Comparison of ENCODE assay signal across 10 cellular contexts in the genomic region with DNA sequence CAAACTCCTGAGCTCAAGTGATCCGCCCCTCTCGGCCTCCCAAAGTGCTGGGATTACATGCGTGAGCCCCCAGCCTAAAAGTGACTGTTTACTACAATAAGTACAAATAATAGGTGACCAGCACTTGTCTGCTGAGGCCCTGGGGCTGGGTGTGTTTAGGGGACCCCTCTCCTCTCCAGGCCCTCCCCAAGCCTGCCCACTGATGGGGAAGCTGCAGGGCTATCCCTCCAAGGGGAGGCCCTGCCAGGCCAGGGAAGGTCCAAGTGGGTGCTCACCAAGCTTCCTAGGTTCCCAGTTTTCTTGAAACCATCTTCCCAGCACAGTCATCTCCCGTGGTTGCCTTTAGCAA.
DNase-seq lines count a peak whose midpoint lies in the region; ATAC-seq and TF ChIP-seq lines count a peak whose summit lies in the region.
"Had no signal": no experiment of that assay in that cellular context is flagged by ENCODE, and none has a peak within 500 bp of the region (broad histone marks: within the 10 kb centered on the region; RNA-seq: fewer than 3 reads in every experiment).

No MANE protein-coding gene starts in this region.

- no peaks in the 10 kb centered on the region for H3K36me3 Mint-ChIP-seq in activated CD8-positive, alpha-beta T cell treated with anti-CD3 and anti-CD28 coated beads for 36 hours (ENCODE audit: low read depth)

- H3K27ac ChIP-seq in right cardiac atrium (ENCODE audit: low read length) (no peak overlapping the region), heart right ventricle (no peak overlapping the region), lower lobe of right lung (peak overlapping the region; percentile 86), aorta (ENCODE audit: low read depth in 1 of 2, low read length in 2 of 2) (no peak overlapping the region), A673 (ENCODE audit: low read depth, low read length, poor library complexity, severe bottlenecking) (no peak overlapping the region)
- H3K27ac ChIP-seq: SK-N-MC had no signal

- H3K27ac Mint-ChIP-seq in activated CD8-positive, alpha-beta T cell treated with anti-CD3 and anti-CD28 coated beads for 36 hours: no peak overlapping the region

- H3K4me1 Mint-ChIP-seq in activated CD8-positive, alpha-beta T cell treated with anti-CD3 and anti-CD28 coated beads for 36 hours (ENCODE audit: low read depth): peaks cover 25% of the 10 kb centered on the region

- H3K36me3 ChIP-seq in heart right ventricle: no peaks in the 10 kb centered on the region
- H3K36me3 ChIP-seq in lower lobe of right lung: no peaks in the 10 kb centered on the region
- no peaks in the 10 kb centered on the region for H3K36me3 ChIP-seq in aorta (ENCODE audit: control insufficient read depth in 1 of 2, insufficient read depth in 2 of 2, low read length in 1 of 2)
- H3K36me3 ChIP-seq in A673 (ENCODE audit: insufficient read depth, low read length, poor library complexity, severe bottlenecking): no peaks in the 10 kb centered on the region

- ATAC-seq in right cardiac atrium (no peak), heart right ventricle (no peak), lower lobe of right lung (no peak), aorta (ENCODE audit: low FRiP score) (no peak), HG02642 (IDR thresholded peaks at IDR 0.05; ENCODE audit: poor library complexity, unreplicated experiment) (no peak)
- ATAC-seq in activated CD8-positive, alpha-beta T cell treated with anti-CD3 and anti-CD28 coated beads for 36 hours: no peak

- BruUV-seq in A673 (replicated peaks; lab: Mats Ljungman, UMichigan): no TSS peak

- H3K4me1 ChIP-seq in right cardiac atrium (ENCODE audit: control insufficient read depth, insufficient read depth, low read length): no peaks in the 10 kb centered on the region
- peaks cover 3 to 22% (median 14%) of the 10 kb centered on the region in 9 donors for H3K4me1 ChIP-seq in heart right ventricle
- H3K4me1 ChIP-seq in lower lobe of right lung: peaks cover 25% of the 10 kb centered on the region
- no peaks in the 10 kb centered on the region for H3K4me1 ChIP-seq in aorta (ENCODE audit: control insufficient read depth in 1 of 2, insufficient read depth in 2 of 2, low read length in 2 of 2)
- peaks cover 11% of the 10 kb centered on the region for H3K4me1 ChIP-seq in A673 (ENCODE audit: insufficient read depth, low read length, poor library complexity, severe bottlenecking)

- 91% methylated on average over 4 of the region's 4 CpGs for WGBS in right cardiac atrium
- 95 to 100% methylated on average over 4 of the region's 4 CpGs for WGBS in heart right ventricle, 2 donors
- WGBS in aorta, 2 donors: 84 to 93% methylated on average over 4 of the region's 4 CpGs

- H3K27me3 Mint-ChIP-seq in activated CD8-positive, alpha-beta T cell treated with anti-CD3 and anti-CD28 coated beads for 36 hours: no peaks in the 10 kb centered on the region

- intact Hi-C loops in right cardiac atrium (cut with DNase I): loop anchor here (5.0 to 10.0 kb wide), 3 partner anchors 56 to 74 kb away; partner anchors contain the start of gene H3-3A (in 1 of the 4)
- intact Hi-C loops in heart right ventricle (cut with DNase I): loop anchor here in 9 of 10 donors (5.0 to 10.0 kb wide), 8 partner anchors 56 to 212 kb away; partner anchors contain the start of genes SDE2 (in 3 of the 9), H3-3A (in 2 of the 9) and ACBD3 (in 1 of the 9)
- intact Hi-C loops in activated CD8-positive, alpha-beta T cell treated with anti-CD3 and anti-CD28 coated beads for 36 hours (cut with micrococcal nuclease): loop anchor here (5.0 kb wide), 1 partner anchor 56 kb away; no protein-coding TSS in a partner anchor
- intact Hi-C loops in lower lobe of right lung (cut with DNase I): loop anchor here (10.0 kb wide), 1 partner anchor 72 kb away; no protein-coding TSS in a partner anchor
- intact Hi-C loops in aorta (cut with DNase I): loop anchor here (5.0 kb wide), 2 partner anchors 41 to 209 kb away; no protein-coding TSS in a partner anchor
- intact Hi-C loops in A673 (cut with micrococcal nuclease; ENCODE audit: unreplicated experiment): loop anchor here (5.0 kb wide), 2 partner anchors 41 to 126 kb away; partner anchors contain the start of gene SDE2

- no peaks in the 10 kb centered on the region for H3K9me3 Mint-ChIP-seq in activated CD8-positive, alpha-beta T cell treated with anti-CD3 and anti-CD28 coated beads for 36 hours

- CTCF ChIA-PET in activated CD8-positive, alpha-beta T cell treated with anti-CD3 and anti-CD28 coated beads for 36 hours (lab: Charles Lee): interaction anchor here (0.9 to 5.6 kb wide), 13 partner anchors 10 to 285 kb away, joined by 3 to 175 read pairs (median 4); partner anchors contain the start of genes H3-3A, LIN9 and PARP1
- CTCF ChIA-PET in A673 (lab: Charles Lee): interaction anchor here (1.1 to 1.6 kb wide), 2 partner anchors 74 to 75 kb away, joined by 3 to 6 read pairs; no protein-coding TSS in a partner anchor

- H3K27me3 ChIP-seq in right cardiac atrium (ENCODE audit: control insufficient read depth, insufficient read depth) (no peaks in the 10 kb centered on the region), heart right ventricle (peaks cover 0 to 11% (median 0%) of the 10 kb centered on the region in 7 donors), lower lobe of right lung (ENCODE audit: low read depth) (no peaks in the 10 kb centered on the region), aorta (ENCODE audit: control insufficient read depth in 1 of 2, insufficient read depth in 2 of 2, low read length in 1 of 2) (no peaks in the 10 kb centered on the region), A673 (replicated peaks; ENCODE audit: insufficient read depth, low read depth, low read length, poor library complexity) (no peaks in the 10 kb centered on the region)

- DNase-seq in right cardiac atrium (peak in 2 of 3 donors; percentile 21 to 35), heart right ventricle (no peak), lower lobe of right lung (no peak), aorta (peak; percentile 44 to 50), A673 (ENCODE audit: low spot score) (no peak), kidney tubule cell (ENCODE audit: low spot score) (no peak)
- DNase-seq in activated CD8-positive, alpha-beta T cell treated with anti-CD3 and anti-CD28 coated beads for 36 hours: no peak

- H3K9me3 ChIP-seq in right cardiac atrium (ENCODE audit: control insufficient read depth, low read length) (no peaks in the 10 kb centered on the region), heart right ventricle (no peaks in the 10 kb centered on the region), lower lobe of right lung (no peaks in the 10 kb centered on the region), aorta (ENCODE audit: control insufficient read depth, low read length) (no peaks in the 10 kb centered on the region), A673 (ENCODE audit: low read depth, low read length, poor library complexity, severe bottlenecking) (no peaks in the 10 kb centered on the region)
- H3K9me3 ChIP-seq: mucosa of descending colon had no signal

- H3K4me3 Mint-ChIP-seq in activated CD8-positive, alpha-beta T cell treated with anti-CD3 and anti-CD28 coated beads for 36 hours: peak overlapping the region; percentile 76

- TF ChIP-seq CTCF in heart right ventricle (IDR thresholded peaks at IDR 0.05) (no peak), lower lobe of right lung (IDR thresholded peaks at IDR 0.05) (no peak), A673 (conservative IDR thresholded peaks at IDR 0.05; ENCODE audit: low read depth, low read length) (no peak)
- no peak for TF ChIP-seq CTCF in activated CD8-positive, alpha-beta T cell treated with anti-CD3 and anti-CD28 coated beads for 36 hours (IDR thresholded peaks at IDR 0.05)

- H3K4me3 ChIP-seq in right cardiac atrium (ENCODE audit: low read length) (no peak overlapping the region), heart right ventricle (no peak overlapping the region), lower lobe of right lung (no peak overlapping the region), aorta (ENCODE audit: low read length in 2 of 2) (no peak overlapping the region), A673 (ENCODE audit: low read depth, low read length, poor library complexity, severe bottlenecking) (no peak overlapping the region)

- POLR2A ChIA-PET in activated CD8-positive, alpha-beta T cell treated with anti-CD3 and anti-CD28 coated beads for 36 hours (lab: Charles Lee): interaction anchor here (0.7 to 2.5 kb wide), 5 partner anchors 13 to 186 kb away, joined by 4 to 14 read pairs (median 8); partner anchors contain the start of genes H3-3A, LIN9 and SDE2
- POLR2A ChIA-PET in A673 (lab: Charles Lee; ENCODE audit: low non-redundant PET): no interaction called here

Comparison
In these comparisons a context has a peak if more than half of its experiments do, and no peak if none do; other contexts are left out.
1. DNase-seq: peak in right cardiac atrium (2 of 3) and aorta (2 of 2); none in heart right ventricle (0 of 2), activated CD8-positive, alpha-beta T cell treated with anti-CD3 and anti-CD28 coated beads for 36 hours (single experiment), lower lobe of right lung (single experiment), A673 (single experiment) and kidney tubule cell (single experiment).